Comparison of ENCODE assay signal across 1 cellular context in genomic region chr11:70389191-70389590, GRCh38.
TF ChIP-seq lines count a peak whose summit lies in the region.

No MANE protein-coding gene starts in this region.

TF ChIP-seq in GM23338, 12 proteins besides CTCF, POLR2A, EP300 and RAD21:
- no peak for TF ChIP-seq REST (IDR thresholded peaks at IDR 0.05; ENCODE audit: unreplicated experiment)
- TF ChIP-seq JUNB (IDR thresholded peaks at IDR 0.05; ENCODE audit: unreplicated experiment): no peak
- TF ChIP-seq ZNF462 (CRISPR knock-in tag; IDR thresholded peaks at IDR 0.05): no peak
- no peak for TF ChIP-seq EZH2phosphoT487 (IDR thresholded peaks at IDR 0.05; ENCODE audit: unreplicated experiment)
- no peak for TF ChIP-seq STAT1 (IDR thresholded peaks at IDR 0.05; ENCODE audit: unreplicated experiment)
- TF ChIP-seq ZNF114 (CRISPR knock-in tag; IDR thresholded peaks at IDR 0.05): no peak
- TF ChIP-seq ZNF331 (CRISPR knock-in tag; IDR thresholded peaks at IDR 0.05; ENCODE audit: low read depth): no peak
- TF ChIP-seq ETS1 (IDR thresholded peaks at IDR 0.05): no peak
- TF ChIP-seq EZH2 (IDR thresholded peaks at IDR 0.05; ENCODE audit: low read depth, unreplicated experiment): no peak
- TF ChIP-seq CREB1 (CRISPR knock-in tag; IDR thresholded peaks at IDR 0.05; ENCODE audit: low read depth): no peak
- no peak for TF ChIP-seq POLR2AphosphoS5 (IDR thresholded peaks at IDR 0.05; ENCODE audit: low read depth)
- TF ChIP-seq NANOG (IDR thresholded peaks at IDR 0.05; ENCODE audit: borderline replicate concordance): no peak
